In genomic region chr9:91533382-91533781, GRCh38 we compare ENCODE assay signal across 30 cellular contexts.
"Had no signal": no experiment of that assay in that cellular context is flagged by ENCODE, and none has a peak within 500 bp of the region (broad histone marks: within the 10 kb centered on the region; RNA-seq: fewer than 3 reads in every experiment).

No MANE protein-coding gene starts in this region.

- H3K27me3 Mint-ChIP-seq: progenitor cell of endocrine pancreas had no signal

- H3K27ac ChIP-seq: dorsolateral prefrontal cortex, esophagus squamous epithelium, gastrocnemius medialis, heart left ventricle, hepatocyte, left ventricle myocardium inferior, lower lobe of right lung, neural progenitor cell, parathyroid adenoma, right lobe of liver, suprapubic skin, transverse colon, upper lobe of right lung, uterus had no signal

- H3K79me2 ChIP-seq: hepatocyte, parathyroid adenoma had no signal

- H3K27me3 ChIP-seq: gastrocnemius medialis, hepatocyte, neural progenitor cell, right lobe of liver, transverse colon, uterus had no signal

- H3K9me3 ChIP-seq: esophagus squamous epithelium, gastrocnemius medialis, lower lobe of right lung, right lobe of liver, suprapubic skin, transverse colon, upper lobe of right lung, uterus had no signal

- H2AFZ ChIP-seq: hepatocyte, neural progenitor cell, parathyroid adenoma had no signal

- H3K36me3 Mint-ChIP-seq: naive thymus-derived CD4-positive, alpha-beta T cell; neural progenitor cell; stimulated activated naive B cell treated with anti-CD40 and anti-IgM and Interleukin-4, amounts not matched to agents 10 μg/mL and 1 μg/mL and 100 μg/mL, for 72 hours had no signal

- H3K9me3 Mint-ChIP-seq: endodermal cell; naive thymus-derived CD4-positive, alpha-beta T cell; neural progenitor cell; stimulated activated naive B cell treated with anti-CD40 and anti-IgM and Interleukin-4, amounts not matched to agents 10 μg/mL and 1 μg/mL and 100 μg/mL, for 72 hours; stimulated activated naive CD8-positive, alpha-beta T cell treated with anti-CD3 and anti-CD28 coated beads, Interleukin-15, Interleukin-2, amounts not matched to agents 100 ng/mL and 50 ng/mL, for 24 hours had no signal

- H3K4me3 ChIP-seq: dorsolateral prefrontal cortex, esophagus squamous epithelium, gastrocnemius medialis, heart left ventricle, hepatocyte, left ventricle myocardium inferior, lower lobe of right lung, neural progenitor cell, right lobe of liver, suprapubic skin, transverse colon, upper lobe of right lung, uterus had no signal

- H3K4me1 Mint-ChIP-seq: naive thymus-derived CD4-positive, alpha-beta T cell; nephron; stimulated activated naive B cell treated with anti-CD40 and anti-IgM and Interleukin-4, amounts not matched to agents 10 μg/mL and 1 μg/mL and 100 μg/mL, for 72 hours had no signal

- H3K4me2 ChIP-seq: hepatocyte, neural progenitor cell had no signal

- H3K36me3 ChIP-seq: esophagus squamous epithelium, gastrocnemius medialis, heart left ventricle, left ventricle myocardium inferior, lower lobe of right lung, neural progenitor cell, right lobe of liver, suprapubic skin, transverse colon, upper lobe of right lung, uterus had no signal

- H3K4me1 ChIP-seq: gastrocnemius medialis, heart left ventricle, left ventricle myocardium inferior, lower lobe of right lung, neural progenitor cell, parathyroid adenoma, right lobe of liver, suprapubic skin, upper lobe of right lung, uterus had no signal

- H3K4me3 Mint-ChIP-seq: endodermal cell; naive thymus-derived CD4-positive, alpha-beta T cell; nephron; neural progenitor cell; stimulated activated naive B cell treated with anti-CD40 and anti-IgM and Interleukin-4, amounts not matched to agents 10 μg/mL and 1 μg/mL and 100 μg/mL, for 72 hours; stimulated activated naive CD8-positive, alpha-beta T cell treated with anti-CD3 and anti-CD28 coated beads, Interleukin-15, Interleukin-2, amounts not matched to agents 100 ng/mL and 50 ng/mL, for 24 hours had no signal

- ATAC-seq: gastrocnemius medialis; heart left ventricle; left colon; lower lobe of right lung; naive thymus-derived CD4-positive, alpha-beta T cell; right lobe of liver; stimulated activated naive B cell treated with anti-CD40 and anti-IgM and Interleukin-4, amounts not matched to agents 10 μg/mL and 1 μg/mL and 100 μg/mL, for 72 hours; upper lobe of right lung had no signal

- H3K9ac ChIP-seq: neural progenitor cell, parathyroid adenoma had no signal

- FAIRE-seq: colon, kidney, small intestine had no signal

- H3K27ac Mint-ChIP-seq: endodermal cell; naive thymus-derived CD4-positive, alpha-beta T cell; nephron; neural progenitor cell; progenitor cell of endocrine pancreas; stimulated activated naive B cell treated with anti-CD40 and anti-IgM and Interleukin-4, amounts not matched to agents 10 μg/mL and 1 μg/mL and 100 μg/mL, for 72 hours; stimulated activated naive CD8-positive, alpha-beta T cell treated with anti-CD3 and anti-CD28 coated beads, Interleukin-15, Interleukin-2, amounts not matched to agents 100 ng/mL and 50 ng/mL, for 24 hours had no signal

- DNase-seq: cerebellar nuclear complex; dorsolateral prefrontal cortex; effector CD8-positive, alpha-beta T cell; endodermal cell; esophagus squamous epithelium; gastrocnemius medialis; heart left ventricle; kidney; left colon; left ventricle myocardium inferior; lower lobe of right lung; mesendoderm; midbrain; naive thymus-derived CD4-positive, alpha-beta T cell; right lobe of liver; small intestine; stimulated activated CD4-positive, alpha-beta T cell treated with anti-CD3 and anti-CD28 coated beads, Interleukin-15, amount 100 ng/mL, for 24 hours; stimulated activated CD4-positive, alpha-beta T cell treated with anti-CD3 and anti-CD28 coated beads, Interleukin-2, amount 100 ng/mL, for 48 hours; stimulated activated naive B cell treated with anti-CD40 and anti-IgM and Interleukin-4, amounts not matched to agents 10 μg/mL and 1 μg/mL and 100 μg/mL, for 72 hours; transverse colon; upper lobe of right lung; uterus had no signal
